ENCODE assay signal across 8 cellular contexts in the genomic region with DNA sequence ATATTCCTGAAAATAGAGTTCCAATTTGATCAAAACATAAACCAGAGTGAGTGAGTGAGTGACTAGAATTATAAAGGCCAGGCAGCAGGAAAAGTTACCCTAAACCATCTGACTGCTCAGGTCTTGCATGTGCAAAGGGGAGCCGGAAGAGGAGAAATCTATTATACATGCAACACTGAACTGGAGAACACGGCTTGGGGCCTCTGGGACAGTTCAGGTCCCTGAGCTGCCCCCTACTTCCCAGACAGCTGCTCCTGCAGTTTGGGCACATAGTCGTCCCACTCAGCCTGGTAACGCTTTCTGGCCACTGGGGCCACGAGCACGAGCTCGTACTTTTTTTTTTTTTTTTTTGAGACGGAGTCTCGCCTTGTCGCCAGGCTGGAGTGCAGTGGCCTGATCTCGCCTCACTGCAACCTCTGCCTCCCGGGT. TPM values are rescaled to one million over a fixed set of nuclear protein-coding genes. Genes with fewer than 3 reads are reported as not detected.
DNase-seq lines count a peak whose midpoint lies in the region; ATAC-seq and TF ChIP-seq lines count a peak whose summit lies in the region.

No MANE protein-coding gene starts in this region.

- no peak for TF ChIP-seq CTCF in CD8-positive, alpha-beta T cell (IDR thresholded peaks at IDR 0.05)
- TF ChIP-seq CTCF in tibial nerve (IDR thresholded peaks at IDR 0.05) = no peak

- peaks cover 5% of the 10 kb centered on the region for H3K36me3 ChIP-seq in CD8-positive, alpha-beta T cell (ENCODE audit: insufficient read depth, low read length)
- H3K36me3 ChIP-seq in effector memory CD4-positive, alpha-beta T cell (ENCODE audit: control insufficient read depth, insufficient read depth, low read length) = peaks cover 4% of the 10 kb centered on the region
- no peaks in the 10 kb centered on the region for H3K36me3 ChIP-seq in tibial nerve

- peak overlapping the region; percentile 66 for H3K27ac ChIP-seq in CD8-positive, alpha-beta T cell (ENCODE audit: low read depth, low read length)
- peak overlapping the region; percentile 80 for H3K27ac ChIP-seq in effector memory CD4-positive, alpha-beta T cell (ENCODE audit: insufficient read depth, low read length, poor library complexity, severe bottlenecking)
- peak overlapping the region in 1 of 4 donors; percentile 38 for H3K27ac ChIP-seq in tibial nerve

- 89 to 92% methylated on average over 12 of the region's 12 CpGs for WGBS in tibial nerve, 2 donors

- no peak for TF ChIP-seq POLR2A in tibial nerve (IDR thresholded peaks at IDR 0.05)

- ATAC-seq in CD8-positive, alpha-beta T cell = peak; percentile 13
- ATAC-seq in GM19463 (IDR thresholded peaks at IDR 0.05; ENCODE audit: unreplicated experiment) = peak; percentile 26
- ATAC-seq in HG03571 (IDR thresholded peaks at IDR 0.05; ENCODE audit: unreplicated experiment) = peak; percentile 35
- ATAC-seq in GM21737 (IDR thresholded peaks at IDR 0.05; ENCODE audit: unreplicated experiment) = no peak

- H3K4me3 ChIP-seq in CD8-positive, alpha-beta T cell (ENCODE audit: low read depth, low read length) = no peak overlapping the region
- H3K4me3 ChIP-seq in effector memory CD4-positive, alpha-beta T cell (ENCODE audit: insufficient read depth, low read depth, low read length, poor library complexity, severe bottlenecking) = peak overlapping the region; percentile 12
- H3K4me3 ChIP-seq in tibial nerve = no peak overlapping the region

- H3K36me3 Mint-ChIP-seq in CD8-positive, alpha-beta T cell = peaks cover 45% of the 10 kb centered on the region

- no peaks in the 10 kb centered on the region for H3K27me3 Mint-ChIP-seq in CD8-positive, alpha-beta T cell (ENCODE audit: low read depth)

- H3K27ac Mint-ChIP-seq in CD8-positive, alpha-beta T cell = peak overlapping the region; percentile 93

- no peaks in the 10 kb centered on the region for H3K9me3 ChIP-seq in CD8-positive, alpha-beta T cell (ENCODE audit: low read length)
- no peaks in the 10 kb centered on the region for H3K9me3 ChIP-seq in effector memory CD4-positive, alpha-beta T cell (ENCODE audit: control insufficient read depth, low read length)
- no peaks in the 10 kb centered on the region for H3K9me3 ChIP-seq in tibial nerve

- POLR2A ChIA-PET in CD8-positive, alpha-beta T cell (lab: Charles Lee) = interaction anchor here (0.6 to 2.6 kb wide), 14 partner anchors 13 to 355 kb away, joined by 3 to 7 read pairs (median 3); no protein-coding TSS in a partner anchor

- no peaks in the 10 kb centered on the region for H3K27me3 ChIP-seq in CD8-positive, alpha-beta T cell (ENCODE audit: insufficient read depth, low read length)
- no peaks in the 10 kb centered on the region for H3K27me3 ChIP-seq in effector memory CD4-positive, alpha-beta T cell (replicated peaks; ENCODE audit: control insufficient read depth, insufficient read depth, low read length, poor library complexity, severe bottlenecking)
- no peaks in the 10 kb centered on the region for H3K27me3 ChIP-seq in tibial nerve

- no peak for TF ChIP-seq EP300 in tibial nerve (IDR thresholded peaks at IDR 0.05)

- peaks cover 86% of the 10 kb centered on the region for H3K4me1 Mint-ChIP-seq in CD8-positive, alpha-beta T cell (ENCODE audit: low read depth)

- peak in 4 of 7 experiments; percentile 35 to 64 (median 42) for DNase-seq in CD8-positive, alpha-beta T cell
- DNase-seq in effector memory CD4-positive, alpha-beta T cell = no peak
- DNase-seq in NCI-H1417 (lab: John Stamatoyannopoulos, UW) (no peak), tibial nerve (ENCODE audit: low spot score in 2 of 2) (no peak)
- no peak for DNase-seq in NK-92 treated with Interleukin-12 subunit alpha and Interleukin-12 subunit beta, amount 100 ng/mL, for 24 hours (lab: John Stamatoyannopoulos, UW)

- H3K4me3 Mint-ChIP-seq in CD8-positive, alpha-beta T cell = peak overlapping the region; percentile 79

- H3K9me3 Mint-ChIP-seq in CD8-positive, alpha-beta T cell = no peaks in the 10 kb centered on the region

- CTCF ChIA-PET in CD8-positive, alpha-beta T cell (lab: Charles Lee) = interaction anchor here (0.6 to 10.6 kb wide), 7 partner anchors 12 to 159 kb away, joined by 3 to 84 read pairs (median 4); no protein-coding TSS in a partner anchor

- intact Hi-C loops in CD8-positive, alpha-beta T cell (cut with DNase I, micrococcal nuclease) = loop anchor here in 1 of 2 experiments (2.0 kb wide), 1 partner anchor 22 kb away; no protein-coding TSS in a partner anchor

- H3K4me1 ChIP-seq in CD8-positive, alpha-beta T cell (ENCODE audit: insufficient read depth, low read length) = peaks cover 91% of the 10 kb centered on the region
- H3K4me1 ChIP-seq in effector memory CD4-positive, alpha-beta T cell (ENCODE audit: control insufficient read depth, insufficient read depth, low read length, poor library complexity, severe bottlenecking) = peaks cover 78% of the 10 kb centered on the region
- peaks cover 0 to 13% (median 8%) of the 10 kb centered on the region in 4 donors for H3K4me1 ChIP-seq in tibial nerve

RNA-seq across cellular contexts. Expression of a gene that starts 40.1 kb away (rescaled TPM):
- 100 to 1,000 TPM; 603 to 634 TPM for total RNA-seq in CD8-positive, alpha-beta T cell
- total RNA-seq in tibial nerve = 10 to 100 TPM; 10.3 to 16.5 (median 13.6) TPM

Comparison
In these comparisons a context has a peak if more than half of its experiments do, and no peak if none do; other contexts are left out.
1. DNase-seq: peak in CD8-positive, alpha-beta T cell (4 of 7); none in effector memory CD4-positive, alpha-beta T cell (0 of 3), NCI-H1417 (0 of 3), NK-92 treated with Interleukin-12 subunit alpha and Interleukin-12 subunit beta, amount 100 ng/mL, for 24 hours (single experiment) and tibial nerve (0 of 2).
2. RNA of a gene that starts 40.1 kb away (total RNA-seq): 603 to 634 TPM in CD8-positive, alpha-beta T cell; 10.3 to 16.5 TPM in tibial nerve; every median in the first group is over 10 times any median in the second.